Comparison of ENCODE assay signal across 22 cellular contexts in the genomic region with DNA sequence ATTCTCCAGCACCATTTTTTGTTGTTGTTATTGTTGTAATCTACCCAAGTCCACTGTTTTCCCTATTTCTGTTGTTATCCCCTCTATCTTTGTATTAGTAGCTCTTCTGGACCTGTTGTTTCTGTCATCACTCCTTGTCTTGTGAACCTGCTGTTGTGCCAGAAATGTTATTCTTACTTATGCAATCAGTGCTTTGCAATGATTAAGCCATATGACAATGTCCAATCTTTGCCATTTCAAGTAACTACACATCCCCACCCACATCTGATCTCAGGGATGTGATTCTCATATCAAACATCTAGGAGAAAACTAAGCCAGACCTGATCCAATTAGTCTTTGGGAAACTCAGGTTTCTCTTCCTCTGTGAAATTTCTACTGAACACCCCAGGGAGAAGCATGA.
"Had no signal": no experiment of that assay in that cellular context is flagged by ENCODE, and none has a peak within 500 bp of the region (broad histone marks: within the 10 kb centered on the region; RNA-seq: fewer than 3 reads in every experiment).

No MANE protein-coding gene starts in this region.

- DNase-seq: dermis blood vessel endothelial cell; dorsolateral prefrontal cortex; effector CD4-positive, alpha-beta T cell; effector memory CD8-positive, alpha-beta T cell; endodermal cell; foreskin fibroblast; foreskin melanocyte; gastrocnemius medialis; glutamatergic neuron; head of caudate nucleus; heart right ventricle; hippocampal formation; left cardiac atrium; left lung; left ventricle myocardium superior; lower lobe of right lung; mesenchymal stem cell; mucosa of descending colon; naive B cell; naive thymus-derived CD8-positive, alpha-beta T cell had no signal

- H3K4me1 ChIP-seq: esophagus muscularis mucosa, gastrocnemius medialis, heart right ventricle, left lung, lower lobe of right lung had no signal

- H3K27ac ChIP-seq: coronary artery, dorsolateral prefrontal cortex, esophagus muscularis mucosa, gastrocnemius medialis, heart right ventricle, left lung, lower lobe of right lung had no signal

- H3K27me3 ChIP-seq: esophagus muscularis mucosa, gastrocnemius medialis, heart right ventricle, left lung had no signal

- ATAC-seq: effector memory CD8-positive, alpha-beta T cell; gastrocnemius medialis; heart right ventricle; left cardiac atrium; left lung; left ventricle myocardium superior; lower lobe of right lung; mucosa of descending colon; naive thymus-derived CD8-positive, alpha-beta T cell had no signal

- H3K36me3 ChIP-seq: esophagus muscularis mucosa, gastrocnemius medialis, heart right ventricle, left lung, lower lobe of right lung had no signal

- H3K9me3 ChIP-seq: esophagus muscularis mucosa, gastrocnemius medialis, heart right ventricle, left lung, lower lobe of right lung, mucosa of descending colon had no signal

- H3K4me3 ChIP-seq: coronary artery, dorsolateral prefrontal cortex, esophagus muscularis mucosa, gastrocnemius medialis, heart right ventricle, left lung, lower lobe of right lung, mucosa of descending colon had no signal
